24 cellular contexts compared by ENCODE assay signal in the genomic region with DNA sequence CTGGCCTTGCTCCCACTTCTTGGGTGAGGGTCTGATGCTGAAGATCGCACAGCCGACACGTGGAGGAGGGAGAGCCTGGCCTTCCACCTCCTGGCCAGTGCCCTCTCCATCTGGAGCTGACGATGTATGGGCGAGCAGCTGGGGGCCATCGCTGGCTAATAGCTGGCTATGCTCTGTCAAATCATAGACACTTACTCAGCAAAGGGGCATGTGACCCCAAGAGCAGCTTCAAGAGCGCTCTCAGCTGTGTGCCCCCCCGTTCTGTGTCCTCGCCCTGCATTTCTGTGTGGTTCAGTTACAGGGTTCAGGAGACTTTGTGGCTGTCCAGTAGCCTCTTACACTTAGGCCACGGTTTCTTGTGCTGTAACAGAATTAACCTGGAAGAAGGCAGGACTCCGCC. TPM values are rescaled to one million over a fixed set of nuclear protein-coding genes. Genes with fewer than 3 reads are reported as not detected.
"Had no signal": no experiment of that assay in that cellular context is flagged by ENCODE, and none has a peak within 500 bp of the region (broad histone marks: within the 10 kb centered on the region; RNA-seq: fewer than 3 reads in every experiment).

No MANE protein-coding gene starts in this region.

- DNase-seq: activated CD4-positive, alpha-beta T cell treated with anti-CD3 and anti-CD28 coated beads for 4 hours; activated CD4-positive, alpha-beta T cell treated with anti-CD3 and anti-CD28 coated beads, Interleukin-2, amount 50 U/mL, for 4 hours; activated effector memory CD4-positive, alpha-beta T cell treated with anti-CD3 and anti-CD28 coated beads, Interleukin-2, amount 50 U/mL, for 16 hours; activated naive CD4-positive, alpha-beta T cell treated with anti-CD3 and anti-CD28 coated beads for 36 hours; activated naive CD8-positive, alpha-beta T cell treated with anti-CD3 and anti-CD28 coated beads for 36 hours; activated T-cell treated with anti-CD3 and anti-CD28 coated beads for 4 hours; adrenal gland; aorta; body of pancreas; dermis blood vessel endothelial cell; effector CD4-positive, alpha-beta T cell; heart right ventricle; left lung; naive B cell; nucleus accumbens; psoas muscle; spleen; stimulated activated naive CD4-positive, alpha-beta T cell; SW 1271; T-helper 9 cell had no signal

- H3K9me3 ChIP-seq: adrenal gland, body of pancreas, heart right ventricle, left lung, psoas muscle, right atrium auricular region, spleen, thoracic aorta had no signal

- ATAC-seq: body of pancreas, heart right ventricle, left lung, psoas muscle had no signal

- H3K27ac ChIP-seq: body of pancreas, heart right ventricle, parathyroid adenoma, psoas muscle, right atrium auricular region, spleen, thoracic aorta, VCaP had no signal

- H3K36me3 ChIP-seq: adrenal gland, left lung, spleen had no signal

- H2AFZ ChIP-seq: parathyroid adenoma had no signal

- H3K27me3 ChIP-seq: adrenal gland, body of pancreas, left lung, right atrium auricular region had no signal

- H3K9ac ChIP-seq: parathyroid adenoma had no signal

- H3K4me1 ChIP-seq: adrenal gland, body of pancreas, left lung, psoas muscle, right atrium auricular region, spleen had no signal

- H3K4me3 ChIP-seq: adrenal gland, body of pancreas, heart right ventricle, left lung, psoas muscle, right atrium auricular region, spleen, thoracic aorta had no signal

RNA-seq across cellular contexts. Expression of gene FBLN1, which starts 26.4 kb away (rescaled TPM):
- total RNA-seq: activated naive CD4-positive, alpha-beta T cell treated with anti-CD3 and anti-CD28 coated beads for 36 hours had no signal
